ENCODE assay signal across 19 cellular contexts in genomic region chr6:168100803-168101095, GRCh38. TPM values are rescaled to one million over a fixed set of nuclear protein-coding genes. Genes with fewer than 3 reads are reported as not detected.
DNase-seq lines count a peak whose midpoint lies in the region; ATAC-seq and TF ChIP-seq lines count a peak whose summit lies in the region.
"Had no signal": no experiment of that assay in that cellular context is flagged by ENCODE, and none has a peak within 500 bp of the region (broad histone marks: within the 10 kb centered on the region; RNA-seq: fewer than 3 reads in every experiment).

No MANE protein-coding gene starts in this region.

- TF ChIP-seq EP300 in suprapubic skin (IDR thresholded peaks at IDR 0.05): no peak
- no peak for TF ChIP-seq EP300 in tibial nerve (IDR thresholded peaks at IDR 0.05)

- H3K27ac Mint-ChIP-seq in GM23338: no peak overlapping the region
- H3K27ac Mint-ChIP-seq: CD8-positive, alpha-beta T cell; H9 had no signal

- H3K9me2 ChIP-seq in GM23338 (ENCODE audit: insufficient read depth): no peaks in the 10 kb centered on the region

- H3K4me1 Mint-ChIP-seq in GM23338: peaks cover 52% of the 10 kb centered on the region

- no peak overlapping the region for H3K4me2 ChIP-seq in GM23338
- no peak overlapping the region for H3K4me2 ChIP-seq in osteoblast (ENCODE audit: insufficient read depth, low read length)
- H3K4me2 ChIP-seq: A549 had no signal

- no peaks in the 10 kb centered on the region for H3K9me3 ChIP-seq in RWPE2 (ENCODE audit: severe bottlenecking)
- H3K9me3 ChIP-seq in osteoblast (ENCODE audit: low read depth, low read length): no peaks in the 10 kb centered on the region
- H3K9me3 ChIP-seq in suprapubic skin: no peaks in the 10 kb centered on the region
- no peaks in the 10 kb centered on the region for H3K9me3 ChIP-seq in tibial nerve
- H3K9me3 ChIP-seq: A549, BE2C had no signal

- H3K27ac ChIP-seq in GM23338 (ENCODE audit: low read depth): no peak overlapping the region
- no peak overlapping the region for H3K27ac ChIP-seq in RWPE2 (ENCODE audit: poor library complexity, severe bottlenecking)
- H3K27ac ChIP-seq in osteoblast (ENCODE audit: low read depth, low read length): no peak overlapping the region
- H3K27ac ChIP-seq in suprapubic skin: no peak overlapping the region
- no peak overlapping the region for H3K27ac ChIP-seq in tibial nerve
- H3K27ac ChIP-seq: A549, C4-2B had no signal

- no peaks in the 10 kb centered on the region for H3K79me2 ChIP-seq in GM23338 (replicated peaks; ENCODE audit: insufficient read depth)
- H3K79me2 ChIP-seq in osteoblast (ENCODE audit: insufficient read depth, low read length): no peaks in the 10 kb centered on the region

- H2AFZ ChIP-seq in GM23338: no peak overlapping the region
- no peak overlapping the region for H2AFZ ChIP-seq in osteoblast (ENCODE audit: low read length)

- no peak for DNase-seq in GM23338 (ENCODE audit: low spot score)
- DNase-seq in RWPE2 (ENCODE audit: low spot score): peak; percentile 17
- peak; percentile 88 for DNase-seq in osteoblast (ENCODE audit: insufficient read length, low spot score, missing footprints)
- no peak for DNase-seq in suprapubic skin (ENCODE audit: low spot score in 2 of 2)
- no peak for DNase-seq in NCI-H82 treated with DMSO at 0.1 percent for 48 hours (lab: John Stamatoyannopoulos, UW; ENCODE audit: unreplicated experiment)
- no peak for DNase-seq in tibial nerve (ENCODE audit: low spot score in 2 of 2)
- DNase-seq: BE2C; CD8-positive, alpha-beta T cell; COR-L47; DMS153; DMS79 treated with DMSO at 0.1 percent for 48 hours; EL; GOT3; H9 had no signal

- H3K4me3 ChIP-seq in GM23338: no peak overlapping the region
- H3K4me3 ChIP-seq in RWPE2 (ENCODE audit: severe bottlenecking): no peak overlapping the region
- no peak overlapping the region for H3K4me3 ChIP-seq in osteoblast (ENCODE audit: insufficient read depth, low read length)
- peak overlapping the region; percentile 30 for H3K4me3 ChIP-seq in suprapubic skin
- no peak overlapping the region for H3K4me3 ChIP-seq in tibial nerve
- H3K4me3 ChIP-seq: A549 had no signal

- H3K4me1 ChIP-seq in GM23338 (ENCODE audit: insufficient read depth) (peaks cover 11% of the 10 kb centered on the region), RWPE2 (ENCODE audit: insufficient read depth, poor library complexity, severe bottlenecking) (no peaks in the 10 kb centered on the region), osteoblast (ENCODE audit: insufficient read depth, low read length) (no peaks in the 10 kb centered on the region), suprapubic skin (peaks cover 17% of the 10 kb centered on the region), tibial nerve (peaks cover 0 to 12% (median 2%) of the 10 kb centered on the region in 4 donors)
- H3K4me1 ChIP-seq: A549, BE2C had no signal

- no peaks in the 10 kb centered on the region for H3K9me3 Mint-ChIP-seq in GM23338
- H3K9me3 Mint-ChIP-seq: CD8-positive, alpha-beta T cell; H9 had no signal

- no peaks in the 10 kb centered on the region for H4K20me1 ChIP-seq in GM23338 (replicated peaks; ENCODE audit: insufficient read depth)
- H4K20me1 ChIP-seq in osteoblast (ENCODE audit: insufficient read depth, low read length): no peaks in the 10 kb centered on the region

- no peaks in the 10 kb centered on the region for H3K36me3 ChIP-seq in GM23338 (ENCODE audit: insufficient read depth)
- H3K36me3 ChIP-seq in RWPE2 (ENCODE audit: low read depth): no peaks in the 10 kb centered on the region
- H3K36me3 ChIP-seq in osteoblast (ENCODE audit: insufficient read depth, low read length): no peaks in the 10 kb centered on the region
- no peaks in the 10 kb centered on the region for H3K36me3 ChIP-seq in suprapubic skin
- H3K36me3 ChIP-seq in tibial nerve: no peaks in the 10 kb centered on the region
- H3K36me3 ChIP-seq: BE2C had no signal

- peaks cover 36% of the 10 kb centered on the region for H3K27me3 Mint-ChIP-seq in GM23338 (ENCODE audit: insufficient read depth, low read depth, poor library complexity)

- no peaks in the 10 kb centered on the region for H3K36me3 Mint-ChIP-seq in GM23338 (ENCODE audit: low read depth)
- H3K36me3 Mint-ChIP-seq: CD8-positive, alpha-beta T cell had no signal

- 23% methylated on average over 6 of the region's 6 CpGs for WGBS in suprapubic skin
- 51% methylated on average over 6 of the region's 6 CpGs; no CpG with 5 or more reads in 1 of the 2 donors for WGBS in tibial nerve, 2 donors

- ATAC-seq in GM23338 (peak; percentile 6), RWPE2 (ENCODE audit: low read depth) (no peak), HG03432 (IDR thresholded peaks at IDR 0.05; ENCODE audit: unreplicated experiment) (no peak)
- ATAC-seq: A549; CD8-positive, alpha-beta T cell had no signal

- no peak for TF ChIP-seq POLR2A in suprapubic skin (IDR thresholded peaks at IDR 0.05)
- no peak for TF ChIP-seq POLR2A in tibial nerve (IDR thresholded peaks at IDR 0.05)

- no peak overlapping the region for H3K4me3 Mint-ChIP-seq in GM23338
- H3K4me3 Mint-ChIP-seq: CD8-positive, alpha-beta T cell; H9 had no signal

- no peaks in the 10 kb centered on the region for H3F3A ChIP-seq in GM23338 (replicated peaks; ENCODE audit: low read depth)

- H3K27me3 ChIP-seq in GM23338 (ENCODE audit: insufficient read depth) (peaks cover 34% of the 10 kb centered on the region), RWPE2 (ENCODE audit: insufficient read depth, poor library complexity, severe bottlenecking) (peaks cover 23% of the 10 kb centered on the region), osteoblast (ENCODE audit: insufficient read depth, low read length) (peaks cover 12% of the 10 kb centered on the region), suprapubic skin (peaks cover 57% of the 10 kb centered on the region), tibial nerve (peaks cover 0 to 41% of the 10 kb centered on the region in 2 donors)
- H3K27me3 ChIP-seq: BE2C had no signal

- no peak for TF ChIP-seq CTCF in GM23338 (conservative IDR thresholded peaks at IDR 0.05; ENCODE audit: low read depth in 2 of 2)
- no peak for TF ChIP-seq CTCF in RWPE2 (IDR thresholded peaks at IDR 0.05; ENCODE audit: poor library complexity, severe bottlenecking)
- no peak for TF ChIP-seq CTCF in osteoblast (IDR thresholded peaks at IDR 0.05; ENCODE audit: extremely low read depth, low read depth, low read length)
- no peak for TF ChIP-seq CTCF in suprapubic skin (IDR thresholded peaks at IDR 0.05)
- TF ChIP-seq CTCF in tibial nerve (IDR thresholded peaks at IDR 0.05): no peak

TF ChIP-seq in GM23338, 12 proteins besides CTCF, POLR2A, EP300 and RAD21 (continues in another document):
- TF ChIP-seq ZNF331 (CRISPR knock-in tag; IDR thresholded peaks at IDR 0.05; ENCODE audit: low read depth): no peak
- TF ChIP-seq CREB1 (CRISPR knock-in tag; IDR thresholded peaks at IDR 0.05; ENCODE audit: low read depth): no peak
- TF ChIP-seq ZNF114 (CRISPR knock-in tag; IDR thresholded peaks at IDR 0.05): no peak

RNA-seq across cellular contexts. Expression of gene FRMD1, which starts 21.7 kb away (rescaled TPM):
- total RNA-seq in GM23338 (2014; rRNA removed; shearing (Covaris generic)): 1.0 TPM in 2 replicates
- 2.0 and 2.1 TPM in 2 replicates for polyA plus RNA-seq in GM23338 (2016; fragmentation: Nextera tagmentation; extraction: Ambion mirVana)
- total RNA-seq in osteoblast (under 0.01 TPM in 2 replicates), suprapubic skin (1 to 10 TPM in 2 of 4 donors, under 1 TPM in 2; 0.64 to 2.6 (median 1.5) TPM), tibial nerve (10 to 100 TPM in 3 of 4 donors, 1 to 10 TPM in 1; 9.9 to 14.4 (median 12.5) TPM)
- total RNA-seq: CD8-positive, alpha-beta T cell; H9; HT1080 had no signal
- polyA plus RNA-seq: A549, AG04450 had no signal

Comparison
In these comparisons a context has a peak if more than half of its experiments do, and no peak if none do; other contexts are left out.
1. DNase-seq: peak in RWPE2 (single experiment) and osteoblast (single experiment); none in GM23338 (single experiment), suprapubic skin (0 of 2), NCI-H82 treated with DMSO at 0.1 percent for 48 hours (single experiment) and tibial nerve (0 of 2).